8 cellular contexts compared by ENCODE assay signal in genomic region chr1:120805452-120805851, GRCh38.
DNase-seq lines count a peak whose midpoint lies in the region; ATAC-seq, FAIRE-seq and TF ChIP-seq lines count a peak whose summit lies in the region.
"Not testable (repeated sequence)": the region's sequence is repeated elsewhere in the genome, so short reads cannot be mapped to it uniquely, and the experiment has no call there.

No MANE protein-coding gene starts in this region.

- H3K9ac ChIP-seq in SK-N-SH; kidney (ENCODE audit: low read length in 2 of 2): not testable (repeated sequence)

- intact Hi-C loops in CD14-positive monocyte (cut with micrococcal nuclease); kidney (cut with DNase I): not testable (repeated sequence)

- not testable (repeated sequence) for H3K9me3 Mint-ChIP-seq in CD14-positive monocyte; activated CD8-positive, alpha-beta memory T cell treated with anti-CD3 and anti-CD28 coated beads, Interleukin-2, amount 10 ng/mL, durations not matched to agents 7 days and 5 days (ENCODE audit: low read depth)

- H3K4me3 ChIP-seq in SK-N-SH (ENCODE audit: low read depth in 2 of 2, low read length in 1 of 2); epithelial cell of proximal tubule (ENCODE audit: low read depth, low read length); kidney (ENCODE audit: low read length in 2 of 2): not testable (repeated sequence)

- H3K36me3 Mint-ChIP-seq in CD14-positive monocyte = peaks cover 20 to 22% of the 10 kb centered on the region in 2 donors
- H3K36me3 Mint-ChIP-seq in activated CD8-positive, alpha-beta memory T cell treated with anti-CD3 and anti-CD28 coated beads, Interleukin-2, amount 10 ng/mL, durations not matched to agents 7 days and 5 days = not testable (repeated sequence)

- ATAC-seq in activated CD8-positive, alpha-beta memory T cell treated with anti-CD3 and anti-CD28 coated beads, Interleukin-2, amount 10 ng/mL, durations not matched to agents 7 days and 5 days = not testable (repeated sequence)

- not testable (repeated sequence) for H3F3A ChIP-seq in SK-N-SH (replicated peaks; ENCODE audit: insufficient read depth)

- CTCF ChIA-PET in SK-N-SH (lab: Yijun Ruan, JAX); activated CD8-positive, alpha-beta memory T cell treated with anti-CD3 and anti-CD28 coated beads, Interleukin-2, amount 10 ng/mL, durations not matched to agents 7 days and 5 days (lab: Charles Lee): not testable (repeated sequence)

- H4K20me1 ChIP-seq in SK-N-SH (ENCODE audit: insufficient read depth) = not testable (repeated sequence)

- TF ChIP-seq RAD21 in SK-N-SH (IDR thresholded peaks at IDR 0.05; ENCODE audit: low read length) = not testable (repeated sequence)

- POLR2A ChIA-PET in SK-N-SH (lab: Yijun Ruan, JAX) = not testable (repeated sequence)

- H3K27me3 ChIP-seq in SK-N-SH (ENCODE audit: insufficient read depth) = not testable (repeated sequence)

- 28% methylated on average over 7 of the region's 7 CpGs for WGBS in SK-N-SH (ENCODE audit: low lambda C conversion rate)

- not testable (repeated sequence) for H3K9me3 ChIP-seq in SK-N-SH; kidney (ENCODE audit: control insufficient read depth in 1 of 2, low read length in 2 of 2)

- not testable (repeated sequence) for H3K79me2 ChIP-seq in SK-N-SH (ENCODE audit: insufficient read depth)

- H3K4me1 ChIP-seq in SK-N-SH (ENCODE audit: control insufficient read depth in 1 of 2, insufficient read depth in 2 of 2, low read depth in 1 of 2, low read length in 1 of 2); kidney (ENCODE audit: control insufficient read depth in 1 of 2, insufficient read depth in 1 of 2, low read depth in 1 of 2, low read length in 2 of 2): not testable (repeated sequence)

- not testable (repeated sequence) for H3K4me3 Mint-ChIP-seq in CD14-positive monocyte; activated CD8-positive, alpha-beta memory T cell treated with anti-CD3 and anti-CD28 coated beads, Interleukin-2, amount 10 ng/mL, durations not matched to agents 7 days and 5 days

- not testable (repeated sequence) for H3K36me3 ChIP-seq in SK-N-SH (replicated peaks in 1 of 2; ENCODE audit: control insufficient read depth in 1 of 2, insufficient read depth in 2 of 2, low read length in 1 of 2); kidney (ENCODE audit: control insufficient read depth in 1 of 2, insufficient read depth in 2 of 2, low read length in 2 of 2)

- H3K4me2 ChIP-seq in SK-N-SH = not testable (repeated sequence)

- not testable (repeated sequence) for H2AFZ ChIP-seq in SK-N-SH (ENCODE audit: low read depth)

- TF ChIP-seq CTCF in CD14-positive monocyte (IDR thresholded peaks at IDR 0.05); kidney (IDR thresholded peaks at IDR 0.05; ENCODE audit: borderline replicate concordance, extremely low read depth, insufficient read depth): not testable (repeated sequence)
- TF ChIP-seq CTCF in SK-N-SH (IDR thresholded peaks at IDR 0.05) = peak; percentile 46
- TF ChIP-seq CTCF in epithelial cell of proximal tubule (conservative IDR thresholded peaks at IDR 0.05; ENCODE audit: low read depth, low read length) = peak; percentile 30

- H3K27me3 Mint-ChIP-seq in CD14-positive monocyte (ENCODE audit: low read depth in 3 of 3); activated CD8-positive, alpha-beta memory T cell treated with anti-CD3 and anti-CD28 coated beads, Interleukin-2, amount 10 ng/mL, durations not matched to agents 7 days and 5 days: not testable (repeated sequence)

- not testable (repeated sequence) for TF ChIP-seq EP300 in SK-N-SH (IDR thresholded peaks at IDR 0.05; ENCODE audit: borderline replicate concordance in 1 of 2, low read depth in 1 of 2, low read length in 1 of 2)

- DNase-seq in CD14-positive monocyte (ENCODE audit: low spot score) (peak; percentile 47), HT-29 (ENCODE audit: low spot score) (peak; percentile 5), astrocyte of the hippocampus (ENCODE audit: low read depth, low spot score) (peak; percentile 1), kidney (peak; percentile 40)
- DNase-seq in SK-N-SH; epithelial cell of proximal tubule (ENCODE audit: low read depth): not testable (repeated sequence)
- peak; percentile 45 for DNase-seq in activated CD8-positive, alpha-beta memory T cell treated with anti-CD3 and anti-CD28 coated beads, Interleukin-2, amount 10 ng/mL, durations not matched to agents 7 days and 5 days
- DNase-seq in stimulated activated CD4-positive, alpha-beta T cell treated with anti-CD3 and anti-CD28 coated beads, Interleukin-4, amount 100 ng/mL, for 24 hours = peak; percentile 6

- not testable (repeated sequence) for H3K27ac Mint-ChIP-seq in CD14-positive monocyte; activated CD8-positive, alpha-beta memory T cell treated with anti-CD3 and anti-CD28 coated beads, Interleukin-2, amount 10 ng/mL, durations not matched to agents 7 days and 5 days

- not testable (repeated sequence) for H3K9me2 ChIP-seq in SK-N-SH

- FAIRE-seq in kidney (lab: Jason Lieb, UNC) = not testable (repeated sequence)

- not testable (repeated sequence) for H3K27ac ChIP-seq in SK-N-SH (ENCODE audit: low read depth in 2 of 2, low read length in 1 of 2); kidney (ENCODE audit: low read depth in 2 of 2, low read length in 2 of 2)

- not testable (repeated sequence) for H3K4me1 Mint-ChIP-seq in CD14-positive monocyte
- peaks cover 12% of the 10 kb centered on the region for H3K4me1 Mint-ChIP-seq in activated CD8-positive, alpha-beta memory T cell treated with anti-CD3 and anti-CD28 coated beads, Interleukin-2, amount 10 ng/mL, durations not matched to agents 7 days and 5 days
